1 cellular context compared by ENCODE assay signal in genomic region chr20:51722246-51722645, GRCh38.
TF ChIP-seq lines count a peak whose summit lies in the region.

No MANE protein-coding gene starts in this region.

TF ChIP-seq in HepG2, 621 proteins besides CTCF, POLR2A, EP300 and RAD21 (continued from another document):
- TF ChIP-seq TBX3 (IDR thresholded peaks at IDR 0.05; ENCODE audit: borderline replicate concordance) = peak; percentile 57; the same call in 1 of the 2 replicates
